Comparison of ENCODE assay signal across 29 cellular contexts in the genomic region with DNA sequence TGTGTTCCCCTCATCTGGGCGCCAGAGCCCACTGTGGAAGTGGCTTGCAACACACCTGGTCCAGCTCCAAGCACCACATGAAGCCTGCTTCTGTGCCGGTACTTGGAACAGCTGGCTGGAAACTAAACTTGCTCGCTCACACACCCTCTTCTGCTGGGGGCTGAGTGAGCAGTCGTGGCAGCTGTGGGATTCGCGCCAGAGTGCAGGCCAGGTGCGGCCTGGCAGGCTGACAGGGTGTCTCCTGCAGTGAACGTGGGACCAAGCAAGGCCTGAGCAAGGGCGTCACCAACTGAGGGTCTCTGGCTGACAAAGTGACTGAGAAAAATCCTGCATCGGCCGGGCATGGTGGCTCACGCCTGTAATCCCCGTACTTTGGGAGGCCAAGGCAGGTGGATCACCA. TPM values are rescaled to one million over a fixed set of nuclear protein-coding genes. Genes with fewer than 3 reads are reported as not detected.
"Had no signal": no experiment of that assay in that cellular context is flagged by ENCODE, and none has a peak within 500 bp of the region (broad histone marks: within the 10 kb centered on the region; RNA-seq: fewer than 3 reads in every experiment).

No MANE protein-coding gene starts in this region.

- H3K4me1 ChIP-seq: adrenal gland, Peyer's patch had no signal

- H3K4me3 ChIP-seq: adrenal gland, Peyer's patch, SK-N-MC had no signal

- DNase-seq: activated B cell treated with CpG ODN at 0.5 μM for 24 hours; activated CD4-positive, alpha-beta memory T cell treated with anti-CD3 and anti-CD28 coated beads, Interleukin-2, amount 10 ng/mL, durations not matched to agents 7 days and 5 days; activated CD4-positive, alpha-beta T cell treated with anti-CD3 and anti-CD28 coated beads for 1 hour; activated CD4-positive, alpha-beta T cell treated with anti-CD3 and anti-CD28 coated beads, Interleukin-2, amount 10 ng/mL, durations not matched to agents 7 days and 5 days; activated CD8-positive, alpha-beta memory T cell treated with anti-CD3 and anti-CD28 coated beads, Interleukin-2, amount 50 U/mL, for 4 hours; activated gamma-delta T cell treated with Interleukin-2 at 50 U/mL for 16 hours; activated naive CD4-positive, alpha-beta T cell treated with anti-CD3 and anti-CD28 coated beads, Interleukin-2, amount 50 U/mL, for 16 hours; activated naive CD8-positive, alpha-beta T cell treated with anti-CD3 and anti-CD28 coated beads, Interleukin-2, amount 10 ng/mL, durations not matched to agents 7 days and 5 days; activated T-cell treated with anti-CD3 and anti-CD28 coated beads, Interleukin-2, amount 50 U/mL, for 72 hours; adrenal gland; anterior cingulate cortex; cerebellar nuclear complex; NCI-H1092 treated with DMSO at 0.1 percent for 48 hours; NCI-H1417 treated with DMSO at 0.1 percent for 48 hours; NCI-H1694; NCI-H2029 treated with DMSO at 0.1 percent for 48 hours; NCI-H2227 treated with DMSO at 0.1 percent for 48 hours; NCI-H446 treated with DMSO at 0.1 percent for 48 hours; NCI-H526 treated with DMSO at 0.1 percent for 48 hours; NCI-H82; Peyer's patch; SIG-M5; T1000 had no signal

- H3K36me3 ChIP-seq: adrenal gland, Peyer's patch had no signal

- H3K4me2 ChIP-seq: KMS-11 had no signal

- H3K4me1 Mint-ChIP-seq: activated B cell treated with CpG ODN at 0.5 μM for 24 hours; activated CD4-positive, alpha-beta memory T cell treated with anti-CD3 and anti-CD28 coated beads, Interleukin-2, amount 10 ng/mL, durations not matched to agents 7 days and 5 days; activated CD4-positive, alpha-beta T cell treated with anti-CD3 and anti-CD28 coated beads, Interleukin-2, amount 10 ng/mL, durations not matched to agents 7 days and 5 days; activated naive CD8-positive, alpha-beta T cell treated with anti-CD3 and anti-CD28 coated beads, Interleukin-2, amount 10 ng/mL, durations not matched to agents 7 days and 5 days; T-cell had no signal

- H3K9me3 ChIP-seq: adrenal gland, Peyer's patch had no signal

- H3K36me3 Mint-ChIP-seq: T-cell had no signal

- H3K9me3 Mint-ChIP-seq: activated CD4-positive, alpha-beta memory T cell treated with anti-CD3 and anti-CD28 coated beads, Interleukin-2, amount 10 ng/mL, durations not matched to agents 7 days and 5 days; activated CD4-positive, alpha-beta T cell treated with anti-CD3 and anti-CD28 coated beads, Interleukin-2, amount 10 ng/mL, durations not matched to agents 7 days and 5 days; activated naive CD8-positive, alpha-beta T cell treated with anti-CD3 and anti-CD28 coated beads, Interleukin-2, amount 10 ng/mL, durations not matched to agents 7 days and 5 days; activated T-cell treated with anti-CD3 and anti-CD28 coated beads, Interleukin-2, amount 50 U/mL, for 72 hours; activated T-helper 2 cell treated with anti-CD3 and anti-CD28 coated beads, Interferon-gamma antibody, Interleukin-2, Interleukin-4, amounts not matched to agents 10 μg/mL and 5 μg/mL and 100 μg/mL, durations not matched to agents 14 hours and 24 hours and 36 hours; T-cell had no signal

- H3K4me3 Mint-ChIP-seq: activated B cell treated with CpG ODN at 0.5 μM for 24 hours; activated CD4-positive, alpha-beta memory T cell treated with anti-CD3 and anti-CD28 coated beads, Interleukin-2, amount 10 ng/mL, durations not matched to agents 7 days and 5 days; activated CD4-positive, alpha-beta T cell treated with anti-CD3 and anti-CD28 coated beads, Interleukin-2, amount 10 ng/mL, durations not matched to agents 7 days and 5 days; activated naive CD8-positive, alpha-beta T cell treated with anti-CD3 and anti-CD28 coated beads, Interleukin-2, amount 10 ng/mL, durations not matched to agents 7 days and 5 days; activated T-cell treated with anti-CD3 and anti-CD28 coated beads, Interleukin-2, amount 50 U/mL, for 72 hours; T-cell had no signal

- H3K27ac Mint-ChIP-seq: activated B cell treated with CpG ODN at 0.5 μM for 24 hours; activated CD4-positive, alpha-beta memory T cell treated with anti-CD3 and anti-CD28 coated beads, Interleukin-2, amount 10 ng/mL, durations not matched to agents 7 days and 5 days; activated CD4-positive, alpha-beta T cell treated with anti-CD3 and anti-CD28 coated beads, Interleukin-2, amount 10 ng/mL, durations not matched to agents 7 days and 5 days; activated naive CD8-positive, alpha-beta T cell treated with anti-CD3 and anti-CD28 coated beads, Interleukin-2, amount 10 ng/mL, durations not matched to agents 7 days and 5 days; activated T-cell treated with anti-CD3 and anti-CD28 coated beads, Interleukin-2, amount 50 U/mL, for 72 hours; activated T-helper 2 cell treated with anti-CD3 and anti-CD28 coated beads, Interferon-gamma antibody, Interleukin-2, Interleukin-4, amounts not matched to agents 10 μg/mL and 5 μg/mL and 100 μg/mL, durations not matched to agents 14 hours and 24 hours and 36 hours; T-cell had no signal

- H3K27me3 ChIP-seq: adrenal gland, Peyer's patch had no signal

- H3K9ac ChIP-seq: KMS-11 had no signal

- H3K27ac ChIP-seq: adrenal gland, KMS-11, Peyer's patch, SK-N-MC had no signal

RNA-seq across cellular contexts. Expression of gene SMC1B, which starts 15.2 kb away (rescaled TPM):
- total RNA-seq: adrenal gland, cardiac septum, MCF 10A, Peyer's patch had no signal
- polyA plus RNA-seq: adrenal gland had no signal

RNA-seq across cellular contexts. Expression of gene RIBC2, which starts 15.3 kb away (rescaled TPM):
- total RNA-seq: cardiac septum had no signal
